In genomic region chr11:100563541-100564280, GRCh38 we compare ENCODE assay signal across 1 cellular context.
TF ChIP-seq lines count a peak whose summit lies in the region.

No MANE protein-coding gene starts in this region.

TF ChIP-seq in HEK293, 187 proteins besides CTCF, POLR2A, EP300 and RAD21 (continued from another document):
- no peak for TF ChIP-seq ZNF600 (tag by site-specific recombination; IDR thresholded peaks at IDR 0.05)
- TF ChIP-seq ZNF660 (tag by site-specific recombination; IDR thresholded peaks at IDR 0.05), result no peak
- TF ChIP-seq ZBTB26 (tag by site-specific recombination; optimal IDR thresholded peaks at IDR 0.05), result no peak
- no peak for TF ChIP-seq ZNF518A (tag by site-specific recombination; conservative IDR thresholded peaks at IDR 0.05; ENCODE audit: low read depth)
- no peak for TF ChIP-seq ZNF560 (tag by site-specific recombination; IDR thresholded peaks at IDR 0.05; ENCODE audit: borderline replicate concordance)
- no peak for TF ChIP-seq EGR2 (tag by site-specific recombination; IDR thresholded peaks at IDR 0.05; ENCODE audit: low read depth)
